8 cellular contexts compared by ENCODE assay signal in genomic region chr2:102301867-102302362, GRCh38. TPM values are rescaled to one million over a fixed set of nuclear protein-coding genes. Genes with fewer than 3 reads are reported as not detected.
A peak's percentile ranks its signal among the peaks of the same experiment; 100 is the strongest.
DNase-seq lines count a peak whose midpoint lies in the region; ATAC-seq lines count a peak whose summit lies in the region.

No MANE protein-coding gene starts in this region.

- H3K27me3 ChIP-seq in CD8-positive, alpha-beta memory T cell (ENCODE audit: insufficient read depth, low read length, poor library complexity, severe bottlenecking), result no peaks in the 10 kb centered on the region

- intact Hi-C loops in activated CD4-positive, alpha-beta memory T cell treated with anti-CD3 and anti-CD28 coated beads for 36 hours (cut with micrococcal nuclease), result loop anchor here (1.0 to 5.0 kb wide), 2 partner anchors 53 to 140 kb away; partner anchors contain the start of gene IL18R1
- intact Hi-C loops in left ventricle myocardium superior (cut with micrococcal nuclease), result no loop called here

- peaks cover 8 to 17% (median 8%) of the 10 kb centered on the region in 3 donors for H3K4me1 Mint-ChIP-seq in CD8-positive, alpha-beta memory T cell
- H3K4me1 Mint-ChIP-seq in activated CD4-positive, alpha-beta memory T cell treated with anti-CD3 and anti-CD28 coated beads for 36 hours (ENCODE audit: low read depth), result peaks cover 45% of the 10 kb centered on the region

- no peak overlapping the region for H3K4me3 ChIP-seq in CD8-positive, alpha-beta memory T cell (ENCODE audit: low read length)

- no peaks in the 10 kb centered on the region for H3K9me3 Mint-ChIP-seq in CD8-positive, alpha-beta memory T cell
- no peaks in the 10 kb centered on the region for H3K9me3 Mint-ChIP-seq in activated CD4-positive, alpha-beta memory T cell treated with anti-CD3 and anti-CD28 coated beads for 36 hours

- H3K36me3 ChIP-seq in CD8-positive, alpha-beta memory T cell (ENCODE audit: insufficient read depth, low read length), result no peaks in the 10 kb centered on the region

- H3K9me3 ChIP-seq in CD8-positive, alpha-beta memory T cell (ENCODE audit: low read length), result no peaks in the 10 kb centered on the region

- peak overlapping the region in 6 of 7 donors; percentile 13 to 81 (median 45) for H3K4me3 Mint-ChIP-seq in CD8-positive, alpha-beta memory T cell
- H3K4me3 Mint-ChIP-seq in activated CD4-positive, alpha-beta memory T cell treated with anti-CD3 and anti-CD28 coated beads for 36 hours, result peak overlapping the region; percentile 4

- peaks cover 11% of the 10 kb centered on the region for H3K4me1 ChIP-seq in CD8-positive, alpha-beta memory T cell (ENCODE audit: insufficient read depth, low read length)

- CTCF ChIA-PET in CD8-positive, alpha-beta memory T cell (lab: Charles Lee), result interaction anchor here (0.8 to 2.6 kb wide), 12 partner anchors 10 to 281 kb away, joined by 3 to 9 read pairs (median 3); no protein-coding TSS in a partner anchor
- CTCF ChIA-PET in activated CD4-positive, alpha-beta memory T cell treated with anti-CD3 and anti-CD28 coated beads for 36 hours (lab: Charles Lee), result interaction anchor here (0.7 to 4.4 kb wide), 19 partner anchors 8 to 418 kb away, joined by 3 to 24 read pairs (median 4); partner anchors contain the start of gene IL18R1

- H3K36me3 Mint-ChIP-seq in CD8-positive, alpha-beta memory T cell, result no peaks in the 10 kb centered on the region
- H3K36me3 Mint-ChIP-seq in activated CD4-positive, alpha-beta memory T cell treated with anti-CD3 and anti-CD28 coated beads for 36 hours, result no peaks in the 10 kb centered on the region

- H3K27me3 Mint-ChIP-seq in CD8-positive, alpha-beta memory T cell, result peaks cover 5% of the 10 kb centered on the region in 2 donors
- H3K27me3 Mint-ChIP-seq in activated CD4-positive, alpha-beta memory T cell treated with anti-CD3 and anti-CD28 coated beads for 36 hours, result peaks cover 4% of the 10 kb centered on the region

- H3K27ac ChIP-seq in CD8-positive, alpha-beta memory T cell (ENCODE audit: low read depth, low read length), result no peak overlapping the region

- POLR2A ChIA-PET in CD8-positive, alpha-beta memory T cell (lab: Charles Lee), result no interaction called here
- POLR2A ChIA-PET in activated CD4-positive, alpha-beta memory T cell treated with anti-CD3 and anti-CD28 coated beads for 36 hours (lab: Charles Lee), result interaction anchor here (0.7 to 1.3 kb wide), 4 partner anchors 24 to 66 kb away, joined by 4 to 7 read pairs (median 6); no protein-coding TSS in a partner anchor

- peak; percentile 11 to 56 (median 27) for DNase-seq in CD8-positive, alpha-beta memory T cell
- DNase-seq in KG1 (lab: John Stamatoyannopoulos, UW) (peak; percentile 50), left ventricle myocardium superior (no peak), occipital lobe (lab: John Stamatoyannopoulos, UW) (no peak), COLO668 (lab: John Stamatoyannopoulos, UW; ENCODE audit: unreplicated experiment) (no peak)
- peak; percentile 65 for DNase-seq in activated CD4-positive, alpha-beta memory T cell treated with anti-CD3 and anti-CD28 coated beads for 36 hours
- DNase-seq in stimulated activated CD8-positive, alpha-beta memory T cell treated with anti-CD3 and anti-CD28 coated beads, Interleukin-4, amount 100 ng/mL, for 48 hours, result peak; percentile 63

- H3K27ac Mint-ChIP-seq in CD8-positive, alpha-beta memory T cell, result peak overlapping the region in 3 of 8 donors; percentile 7 to 78 (median 13)
- peak overlapping the region; percentile 55 for H3K27ac Mint-ChIP-seq in activated CD4-positive, alpha-beta memory T cell treated with anti-CD3 and anti-CD28 coated beads for 36 hours

- ATAC-seq in GM21390 (IDR thresholded peaks at IDR 0.05; ENCODE audit: unreplicated experiment) (peak; percentile 87), left ventricle myocardium superior (peak; percentile 60)

RNA-seq across cellular contexts. Expression of gene IL1RL1, which starts 9.4 kb away (rescaled TPM):
- total RNA-seq in CD8-positive, alpha-beta memory T cell, result under 1 TPM; 0.22 to 0.35 TPM
- polyA plus RNA-seq in CD8-positive, alpha-beta memory T cell, result 0.14 TPM
- total RNA-seq in activated CD4-positive, alpha-beta memory T cell treated with anti-CD3 and anti-CD28 coated beads for 36 hours, result 1 to 10 TPM; 1.3 TPM
- total RNA-seq in left ventricle myocardium superior, result 2.5 TPM
- total RNA-seq in occipital lobe, result not detected

RNA-seq across cellular contexts. Expression of gene IL18R1, which starts 53.7 kb away (rescaled TPM):
- 10 to 100 TPM; 17.6 to 17.9 TPM for total RNA-seq in CD8-positive, alpha-beta memory T cell
- polyA plus RNA-seq in CD8-positive, alpha-beta memory T cell, result 20.6 TPM
- total RNA-seq in activated CD4-positive, alpha-beta memory T cell treated with anti-CD3 and anti-CD28 coated beads for 36 hours, result 10 to 100 TPM; 25.5 to 26.6 TPM
- total RNA-seq in left ventricle myocardium superior, result 1.3 TPM
- total RNA-seq in occipital lobe, result under 0.01 TPM

Comparison
In these comparisons a context has a peak if more than half of its experiments do, and no peak if none do; other contexts are left out.
1. DNase-seq: peak in CD8-positive, alpha-beta memory T cell (5 of 5), KG1 (single experiment), activated CD4-positive, alpha-beta memory T cell treated with anti-CD3 and anti-CD28 coated beads for 36 hours (single experiment) and stimulated activated CD8-positive, alpha-beta memory T cell treated with anti-CD3 and anti-CD28 coated beads, Interleukin-4, amount 100 ng/mL, for 48 hours (single experiment); none in left ventricle myocardium superior (single experiment), occipital lobe (single experiment) and COLO668 (single experiment).